Comparison of ENCODE assay signal across 38 cellular contexts in genomic region chr16:55091871-55092230, GRCh38.
"Had no signal": no experiment of that assay in that cellular context is flagged by ENCODE, and none has a peak within 500 bp of the region (broad histone marks: within the 10 kb centered on the region; RNA-seq: fewer than 3 reads in every experiment).

No MANE protein-coding gene starts in this region.

- H3K4me1 ChIP-seq: adrenal gland, ascending aorta, breast epithelium, colonic mucosa, esophagus squamous epithelium, gastroesophageal sphincter had no signal

- ATAC-seq: activated CD4-positive, alpha-beta T cell treated with anti-CD3 and anti-CD28 coated beads for 36 hours; activated CD8-positive, alpha-beta memory T cell treated with anti-CD3 and anti-CD28 coated beads, Interleukin-2, amount 10 ng/mL, durations not matched to agents 7 days and 5 days; activated CD8-positive, alpha-beta T cell treated with anti-CD3 and anti-CD28 coated beads, Interleukin-2, amount 10 ng/mL, durations not matched to agents 7 days and 5 days; activated naive CD8-positive, alpha-beta T cell treated with anti-CD3 and anti-CD28 coated beads, Interleukin-2, amount 50 U/mL, for 24 hours; effector memory CD8-positive, alpha-beta T cell; gastroesophageal sphincter; T-helper 17 cell had no signal

- H3K9me3 ChIP-seq: adrenal gland, ascending aorta, colonic mucosa, esophagus squamous epithelium had no signal

- H3K27me3 ChIP-seq: adrenal gland, ascending aorta, breast epithelium, cardiac muscle cell, colonic mucosa had no signal

- H3K27ac ChIP-seq: adrenal gland, ascending aorta, breast epithelium, cardiac muscle cell, colonic mucosa, epithelial cell of prostate, esophagus squamous epithelium, gastroesophageal sphincter had no signal

- DNase-seq: activated CD4-positive, alpha-beta memory T cell treated with anti-CD3 and anti-CD28 coated beads for 36 hours; activated CD4-positive, alpha-beta T cell treated with anti-CD3 and anti-CD28 coated beads for 36 hours; activated CD4-positive, alpha-beta T cell treated with anti-CD3 and anti-CD28 coated beads, Interleukin-2, amount 10 ng/mL, durations not matched to agents 24 days and 14 days; activated CD4-positive, CD25-positive, alpha-beta regulatory T cell; activated CD4-positive, CD25-positive, alpha-beta regulatory T cell treated with anti-CD3 and anti-CD28 coated beads, Interleukin-2, amount 50 U/mL, for 72 hours; activated CD8-positive, alpha-beta memory T cell treated with anti-CD3 and anti-CD28 coated beads, Interleukin-2, amount 10 ng/mL, durations not matched to agents 7 days and 5 days; activated CD8-positive, alpha-beta memory T cell treated with anti-CD3 and anti-CD28 coated beads, Interleukin-2, amount 50 U/mL, for 4 hours; activated CD8-positive, alpha-beta T cell treated with anti-CD3 and anti-CD28 coated beads, Interleukin-2, amount 10 ng/mL, durations not matched to agents 7 days and 5 days; activated effector memory CD4-positive, alpha-beta T cell treated with anti-CD3 and anti-CD28 coated beads, Interleukin-2, amount 50 U/mL, for 16 hours; activated naive CD4-positive, alpha-beta T cell treated with anti-CD3 and anti-CD28 coated beads for 36 hours; activated naive CD8-positive, alpha-beta T cell treated with anti-CD3 and anti-CD28 coated beads for 36 hours; activated naive CD8-positive, alpha-beta T cell treated with anti-CD3 and anti-CD28 coated beads, Interleukin-2, amount 50 U/mL, for 24 hours; activated T-cell treated with anti-CD3 and anti-CD28 coated beads, Interleukin-2, amount 50 U/mL, for 1 hour; activated T-cell treated with anti-CD3 and anti-CD28 coated beads, Interleukin-2, amount 50 U/mL, for 48 hours; adrenal gland; amygdala; central memory CD4-positive, alpha-beta T cell; cerebellar nuclear complex; colonic mucosa; effector CD4-positive, alpha-beta T cell; effector memory CD8-positive, alpha-beta T cell; esophagus squamous epithelium; foreskin melanocyte; T-helper 1 cell; T-helper 17 cell; T1000 had no signal

- H3K4me3 ChIP-seq: adrenal gland, ascending aorta, breast epithelium, cardiac muscle cell, colonic mucosa, esophagus squamous epithelium, gastroesophageal sphincter had no signal

- FAIRE-seq: endothelial cell of umbilical vein had no signal

- H3K9me3 Mint-ChIP-seq: activated CD4-positive, alpha-beta T cell treated with anti-CD3 and anti-CD28 coated beads, Interleukin-2, amount 10 ng/mL, durations not matched to agents 24 days and 14 days; activated naive CD4-positive, alpha-beta T cell treated with anti-CD3 and anti-CD28 coated beads, Interleukin-2, amount 50 U/mL, for 24 hours; activated naive CD8-positive, alpha-beta T cell treated with anti-CD3 and anti-CD28 coated beads for 36 hours; activated T-helper 1 cell treated with anti-CD3 and anti-CD28 coated beads, Interleukin-12 subunit alpha, Interleukin-12 subunit beta, Interleukin-2, Interleukin-4 antibody, amounts not matched to agents 30 ng/mL and 10 ng/mL and 1 ng/mL, durations not matched to agents 14 hours and 24 hours and 36 hours; activated T-helper 2 cell treated with anti-CD3 and anti-CD28 coated beads, Interferon-gamma antibody, Interleukin-2, Interleukin-4, amounts not matched to agents 10 μg/mL and 5 μg/mL and 100 μg/mL, durations not matched to agents 14 hours and 24 hours and 36 hours; dendritic cell treated with granulocyte-macrophage colony-stimulating factor and Interleukin-4, amounts not matched to agents 40 ng/mL and 50 ng/mL, for 4 days; effector memory CD8-positive, alpha-beta T cell; T-helper 2 cell treated with Interferon-gamma antibody and Interleukin-4, amounts not matched to agents 5 μg/mL and 100 μg/mL, for 36 hours had no signal

- H3K36me3 ChIP-seq: adrenal gland, ascending aorta, breast epithelium, cardiac muscle cell, colonic mucosa, esophagus squamous epithelium, gastroesophageal sphincter had no signal

- H3K4me1 Mint-ChIP-seq: activated CD4-positive, alpha-beta T cell treated with anti-CD3 and anti-CD28 coated beads for 36 hours; activated CD4-positive, alpha-beta T cell treated with anti-CD3 and anti-CD28 coated beads, Interleukin-2, amount 10 ng/mL, durations not matched to agents 24 days and 14 days; activated CD8-positive, alpha-beta memory T cell treated with anti-CD3 and anti-CD28 coated beads, Interleukin-2, amount 10 ng/mL, durations not matched to agents 7 days and 5 days; activated naive CD4-positive, alpha-beta T cell treated with anti-CD3 and anti-CD28 coated beads, Interleukin-2, amount 50 U/mL, for 24 hours; activated naive CD8-positive, alpha-beta T cell treated with anti-CD3 and anti-CD28 coated beads for 36 hours; activated naive CD8-positive, alpha-beta T cell treated with anti-CD3 and anti-CD28 coated beads, Interleukin-2, amount 50 U/mL, for 24 hours; brain; T-helper 17 cell had no signal

- H3K4me3 Mint-ChIP-seq: activated CD4-positive, alpha-beta memory T cell treated with anti-CD3 and anti-CD28 coated beads for 36 hours; activated CD4-positive, alpha-beta T cell treated with anti-CD3 and anti-CD28 coated beads for 36 hours; activated CD4-positive, alpha-beta T cell treated with anti-CD3 and anti-CD28 coated beads, Interleukin-2, amount 10 ng/mL, durations not matched to agents 24 days and 14 days; activated CD8-positive, alpha-beta memory T cell treated with anti-CD3 and anti-CD28 coated beads, Interleukin-2, amount 10 ng/mL, durations not matched to agents 7 days and 5 days; activated CD8-positive, alpha-beta T cell treated with anti-CD3 and anti-CD28 coated beads, Interleukin-2, amount 10 ng/mL, durations not matched to agents 7 days and 5 days; activated naive CD4-positive, alpha-beta T cell treated with anti-CD3 and anti-CD28 coated beads for 36 hours; activated naive CD4-positive, alpha-beta T cell treated with anti-CD3 and anti-CD28 coated beads, Interleukin-2, amount 50 U/mL, for 24 hours; activated naive CD8-positive, alpha-beta T cell treated with anti-CD3 and anti-CD28 coated beads for 36 hours; activated naive CD8-positive, alpha-beta T cell treated with anti-CD3 and anti-CD28 coated beads, Interleukin-2, amount 50 U/mL, for 24 hours; activated T-helper 1 cell treated with anti-CD3 and anti-CD28 coated beads, Interleukin-12 subunit alpha, Interleukin-12 subunit beta, Interleukin-2, Interleukin-4 antibody, amounts not matched to agents 30 ng/mL and 10 ng/mL and 1 ng/mL, durations not matched to agents 14 hours and 24 hours and 36 hours; brain; dendritic cell treated with granulocyte-macrophage colony-stimulating factor and Interleukin-4, amounts not matched to agents 40 ng/mL and 50 ng/mL, for 4 days; effector memory CD8-positive, alpha-beta T cell; T-helper 17 cell; T-helper 2 cell treated with Interferon-gamma antibody and Interleukin-4, amounts not matched to agents 5 μg/mL and 100 μg/mL, for 36 hours had no signal

- H3K36me3 Mint-ChIP-seq: activated CD4-positive, alpha-beta memory T cell treated with anti-CD3 and anti-CD28 coated beads for 36 hours; activated CD8-positive, alpha-beta memory T cell treated with anti-CD3 and anti-CD28 coated beads, Interleukin-2, amount 10 ng/mL, durations not matched to agents 7 days and 5 days; activated naive CD4-positive, alpha-beta T cell treated with anti-CD3 and anti-CD28 coated beads, Interleukin-2, amount 50 U/mL, for 24 hours; activated naive CD8-positive, alpha-beta T cell treated with anti-CD3 and anti-CD28 coated beads for 36 hours; brain had no signal

- H3K27ac Mint-ChIP-seq: activated CD4-positive, alpha-beta memory T cell treated with anti-CD3 and anti-CD28 coated beads for 36 hours; activated CD4-positive, alpha-beta T cell treated with anti-CD3 and anti-CD28 coated beads for 36 hours; activated CD4-positive, alpha-beta T cell treated with anti-CD3 and anti-CD28 coated beads, Interleukin-2, amount 10 ng/mL, durations not matched to agents 24 days and 14 days; activated CD8-positive, alpha-beta memory T cell treated with anti-CD3 and anti-CD28 coated beads, Interleukin-2, amount 10 ng/mL, durations not matched to agents 7 days and 5 days; activated CD8-positive, alpha-beta T cell treated with anti-CD3 and anti-CD28 coated beads, Interleukin-2, amount 10 ng/mL, durations not matched to agents 7 days and 5 days; activated naive CD4-positive, alpha-beta T cell treated with anti-CD3 and anti-CD28 coated beads for 36 hours; activated naive CD4-positive, alpha-beta T cell treated with anti-CD3 and anti-CD28 coated beads, Interleukin-2, amount 50 U/mL, for 24 hours; activated naive CD8-positive, alpha-beta T cell treated with anti-CD3 and anti-CD28 coated beads for 36 hours; activated naive CD8-positive, alpha-beta T cell treated with anti-CD3 and anti-CD28 coated beads, Interleukin-2, amount 50 U/mL, for 24 hours; activated T-helper 1 cell treated with anti-CD3 and anti-CD28 coated beads, Interleukin-12 subunit alpha, Interleukin-12 subunit beta, Interleukin-2, Interleukin-4 antibody, amounts not matched to agents 30 ng/mL and 10 ng/mL and 1 ng/mL, durations not matched to agents 14 hours and 24 hours and 36 hours; activated T-helper 2 cell treated with anti-CD3 and anti-CD28 coated beads, Interferon-gamma antibody, Interleukin-2, Interleukin-4, amounts not matched to agents 10 μg/mL and 5 μg/mL and 100 μg/mL, durations not matched to agents 14 hours and 24 hours and 36 hours; brain; dendritic cell treated with granulocyte-macrophage colony-stimulating factor and Interleukin-4, amounts not matched to agents 40 ng/mL and 50 ng/mL, for 4 days; effector memory CD8-positive, alpha-beta T cell; T-helper 17 cell; T-helper 2 cell treated with Interferon-gamma antibody and Interleukin-4, amounts not matched to agents 5 μg/mL and 100 μg/mL, for 36 hours had no signal

- H3K27me3 Mint-ChIP-seq: activated CD4-positive, alpha-beta T cell treated with anti-CD3 and anti-CD28 coated beads for 36 hours; activated CD4-positive, alpha-beta T cell treated with anti-CD3 and anti-CD28 coated beads, Interleukin-2, amount 10 ng/mL, durations not matched to agents 24 days and 14 days; activated CD8-positive, alpha-beta memory T cell treated with anti-CD3 and anti-CD28 coated beads, Interleukin-2, amount 10 ng/mL, durations not matched to agents 7 days and 5 days; activated naive CD4-positive, alpha-beta T cell treated with anti-CD3 and anti-CD28 coated beads, Interleukin-2, amount 50 U/mL, for 24 hours; activated naive CD8-positive, alpha-beta T cell treated with anti-CD3 and anti-CD28 coated beads for 36 hours; dendritic cell treated with granulocyte-macrophage colony-stimulating factor and Interleukin-4, amounts not matched to agents 40 ng/mL and 50 ng/mL, for 4 days; T-helper 17 cell had no signal
